25 cellular contexts compared by ENCODE assay signal in the genomic region with DNA sequence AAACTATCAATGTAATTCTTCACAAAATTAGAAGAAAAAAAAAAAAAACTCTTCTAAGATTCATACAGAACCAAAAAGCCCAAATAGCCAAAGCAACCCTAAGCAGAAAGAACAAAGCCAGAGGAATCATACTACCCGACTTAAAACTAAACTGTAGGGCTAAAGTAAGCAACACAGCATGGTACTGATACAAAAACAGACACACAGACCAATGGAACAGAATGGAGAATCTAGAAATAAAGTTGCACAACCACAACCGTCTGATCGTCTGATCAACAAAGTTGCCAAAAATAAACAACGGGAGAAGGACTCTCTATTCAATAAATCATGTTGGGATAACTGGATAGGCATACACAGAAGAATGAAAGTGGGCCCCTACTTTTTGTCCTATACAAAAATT. TPM values are rescaled to one million over a fixed set of nuclear protein-coding genes. Genes with fewer than 3 reads are reported as not detected.
DNase-seq lines count a peak whose midpoint lies in the region; ATAC-seq and TF ChIP-seq lines count a peak whose summit lies in the region.
"Had no signal": no experiment of that assay in that cellular context is flagged by ENCODE, and none has a peak within 500 bp of the region (broad histone marks: within the 10 kb centered on the region; RNA-seq: fewer than 3 reads in every experiment).

No MANE protein-coding gene starts in this region.

- H3K27me3 Mint-ChIP-seq in HFFc6 (ENCODE audit: insufficient read depth), result no peaks in the 10 kb centered on the region
- H3K27me3 Mint-ChIP-seq in natural killer cell (ENCODE audit: low read depth in 2 of 2), result no peaks in the 10 kb centered on the region
- H3K27me3 Mint-ChIP-seq: B cell; stimulated activated naive CD8-positive, alpha-beta T cell treated with anti-CD3 and anti-CD28 coated beads, Interleukin-15, amount 100 ng/mL, for 72 hours had no signal

- H3K4me1 Mint-ChIP-seq in HFFc6 (ENCODE audit: low read depth) (peaks cover 63% of the 10 kb centered on the region), natural killer cell (peaks cover 68 to 76% of the 10 kb centered on the region in 2 donors)

- peak overlapping the region; percentile 11 for H3K4me2 ChIP-seq in mammary epithelial cell (ENCODE audit: insufficient read depth, low read depth, low read length)

- dilution Hi-C loops in mammary epithelial cell (cut with HindIII; ENCODE audit: low sequenced_read_pairs), result no loop called here

- no peaks in the 10 kb centered on the region for H3K27me3 ChIP-seq in ACC112 (ENCODE audit: insufficient read depth, low read length)
- H3K27me3 ChIP-seq in mammary epithelial cell (ENCODE audit: insufficient read depth, low read length), result no peaks in the 10 kb centered on the region
- H3K27me3 ChIP-seq: ascending aorta, dorsolateral prefrontal cortex, heart right ventricle, ovary, Peyer's patch had no signal

- intact Hi-C loops in mammary epithelial cell (cut with micrococcal nuclease) (no loop called here), natural killer cell (cut with micrococcal nuclease) (no loop called here)

- H3K9me3 ChIP-seq in mammary epithelial cell (replicated peaks; ENCODE audit: insufficient read depth, low read length), result no peaks in the 10 kb centered on the region
- H3K9me3 ChIP-seq: ovary, Peyer's patch, thoracic aorta had no signal

- TF ChIP-seq CTCF in HFFc6 (IDR thresholded peaks at IDR 0.05) (no peak), mammary epithelial cell (conservative IDR thresholded peaks at IDR 0.05 in 1 of 2, IDR thresholded peaks at IDR 0.05 in 1 of 2; ENCODE audit: extremely low read depth in 1 of 2, insufficient read depth in 1 of 2, low read depth in 1 of 2, low read length in 2 of 2) (no peak), natural killer cell (IDR thresholded peaks at IDR 0.05) (no peak), GM13977 (IDR thresholded peaks at IDR 0.05; ENCODE audit: extremely low read depth, insufficient read depth, missing control alignments) (no peak)

- H2AFZ ChIP-seq in ACC112 (ENCODE audit: low read length, unreplicated experiment) (no peak overlapping the region), mammary epithelial cell (ENCODE audit: low read depth, low read length) (no peak overlapping the region)

- peaks cover 8% of the 10 kb centered on the region; the same call in 1 of the 2 replicates for H3K36me3 ChIP-seq in ACC112 (ENCODE audit: insufficient read depth, low read length)
- H3K36me3 ChIP-seq in mammary epithelial cell (ENCODE audit: insufficient read depth, low read length), result no peaks in the 10 kb centered on the region
- H3K36me3 ChIP-seq: ascending aorta, heart right ventricle, ovary, Peyer's patch, thoracic aorta had no signal

- H3K4me1 ChIP-seq in ACC112 (ENCODE audit: control insufficient read depth, insufficient read depth, low read length, unreplicated experiment), result peaks cover 14% of the 10 kb centered on the region
- H3K4me1 ChIP-seq in mammary epithelial cell (ENCODE audit: insufficient read depth, low read length), result peaks cover 4% of the 10 kb centered on the region

- BruUV-seq in mammary epithelial cell (replicated peaks; lab: Mats Ljungman, UMichigan), result no TSS peak

- H3K27ac Mint-ChIP-seq in HFFc6 (peak overlapping the region; percentile 37; the same call in 1 of the 2 replicates), natural killer cell (peak overlapping the region; percentile 60 to 63)
- H3K27ac Mint-ChIP-seq: B cell; nephron; stimulated activated naive CD8-positive, alpha-beta T cell treated with anti-CD3 and anti-CD28 coated beads, Interleukin-15, amount 100 ng/mL, for 72 hours had no signal

- H3K36me3 Mint-ChIP-seq in HFFc6 (ENCODE audit: low read depth), result peaks cover 40% of the 10 kb centered on the region
- H3K36me3 Mint-ChIP-seq in natural killer cell, result no peaks in the 10 kb centered on the region

- 67% methylated on average over 4 of the region's 4 CpGs for WGBS in mammary epithelial cell (ENCODE audit: low coverage, missing lambda C conversion rate)

- peaks cover 2% of the 10 kb centered on the region for H4K20me1 ChIP-seq in mammary epithelial cell (ENCODE audit: insufficient read depth, low read length)

- H3K9ac ChIP-seq in mammary epithelial cell (ENCODE audit: insufficient read depth, low read length), result no peak overlapping the region

- DNase-seq in HFFc6 (no peak), mammary epithelial cell (no peak), natural killer cell (no peak), caudate nucleus (lab: John Stamatoyannopoulos, UW) (no peak), GM13977 (ENCODE audit: low spot score) (no peak)
- DNase-seq in stimulated activated CD4-positive, alpha-beta T cell treated with anti-CD3 and anti-CD28 coated beads, Interleukin-2, amount 100 ng/mL, for 48 hours, result no peak
- DNase-seq: ACHN; activated CD4-positive, CD25-positive, alpha-beta regulatory T cell treated with anti-CD3 and anti-CD28 coated beads, Interleukin-2, amount 50 U/mL, for 72 hours; activated gamma-delta T cell; central memory CD4-positive, alpha-beta T cell; dorsolateral prefrontal cortex; heart right ventricle; midbrain; NCI-H1436 treated with DMSO at 0.1 percent for 48 hours; NCI-H345; ovary; Peyer's patch; SHP77; small intestine; stimulated activated naive CD8-positive, alpha-beta T cell treated with anti-CD3 and anti-CD28 coated beads, Interleukin-15, amount 100 ng/mL, for 72 hours had no signal

- peaks cover 98% of the 10 kb centered on the region for H3K79me2 ChIP-seq in ACC112 (ENCODE audit: control insufficient read depth, insufficient read depth, low read length, unreplicated experiment)
- peaks cover 99% of the 10 kb centered on the region for H3K79me2 ChIP-seq in mammary epithelial cell (ENCODE audit: insufficient read depth, low read length)

- CTCF ChIA-PET in mammary epithelial cell (lab: Charles Lee; ENCODE audit: low non-redundant PET), result no interaction called here

- H3K27ac ChIP-seq in ACC112 (ENCODE audit: low read depth, low read length), result peak overlapping the region; percentile 12
- H3K27ac ChIP-seq in mammary epithelial cell (ENCODE audit: insufficient read depth, low read depth, low read length), result no peak overlapping the region
- no peak overlapping the region for H3K27ac ChIP-seq in caudate nucleus (ENCODE audit: low read depth, low read length)
- H3K27ac ChIP-seq: ascending aorta, ovary, Peyer's patch, thoracic aorta had no signal

- H3K4me3 ChIP-seq in ACC112 (ENCODE audit: low read depth, low read length) (peak overlapping the region; percentile 6; the same call in 1 of the 2 replicates), mammary epithelial cell (replicated peaks in 1 of 3; ENCODE audit: insufficient read depth in 1 of 3, low read depth in 2 of 3, low read length in 3 of 3) (no peak overlapping the region)
- H3K4me3 ChIP-seq: ascending aorta, dorsolateral prefrontal cortex, heart right ventricle, ovary, Peyer's patch, thoracic aorta had no signal

- ATAC-seq in natural killer cell, result no peak
- ATAC-seq: heart right ventricle; stimulated activated naive CD8-positive, alpha-beta T cell treated with anti-CD3 and anti-CD28 coated beads, Interleukin-15, amount 100 ng/mL, for 72 hours had no signal

- H3K4me3 Mint-ChIP-seq in HFFc6 (peak overlapping the region; percentile 42; the same call in 1 of the 2 replicates), natural killer cell (peak overlapping the region; percentile 38)
- H3K4me3 Mint-ChIP-seq: nephron; stimulated activated naive CD8-positive, alpha-beta T cell treated with anti-CD3 and anti-CD28 coated beads, Interleukin-15, amount 100 ng/mL, for 72 hours had no signal

- peaks cover 9% of the 10 kb centered on the region for H3K9me3 Mint-ChIP-seq in HFFc6
- H3K9me3 Mint-ChIP-seq in natural killer cell, result no peaks in the 10 kb centered on the region

- in situ Hi-C loops in mammary epithelial cell (cut with MboI; ENCODE audit: low sequenced_read_pairs in 2 of 2) (no loop called here), GM13977 (cut with MboI; ENCODE audit: low pct_unique_long_range_greater_than_20kb, low sequenced_read_pairs, unreplicated experiment) (no loop called here)

RNA-seq across cellular contexts. Expression of a gene that starts 16.9 kb away (rescaled TPM):
- 10 to 100 TPM; 24.6 to 28.8 (median 26.5) TPM for total RNA-seq in HFFc6 (2021; fragmentation: NEBNext Ultra II Directional; extraction: Animal tissue kit (Norgen Biotek cat#: 25700))
- total RNA-seq in mammary epithelial cell, result 10 to 100 TPM; 42.5 to 64.2 TPM
- polyA plus RNA-seq in mammary epithelial cell, result 10.7 TPM
- 112 TPM for polyA minus RNA-seq in mammary epithelial cell
- 100 to 1,000 TPM; 199 to 234 (median 232) TPM for total RNA-seq in natural killer cell
